21 cellular contexts compared by ENCODE assay signal in genomic region chr19:3433313-3433712, GRCh38. TPM values are rescaled to one million over a fixed set of nuclear protein-coding genes. Genes with fewer than 3 reads are reported as not detected.
DNase-seq lines count a peak whose midpoint lies in the region; ATAC-seq and TF ChIP-seq lines count a peak whose summit lies in the region.
"Had no signal": no experiment of that assay in that cellular context is flagged by ENCODE, and none has a peak within 500 bp of the region (broad histone marks: within the 10 kb centered on the region; RNA-seq: fewer than 3 reads in every experiment).

No MANE protein-coding gene starts in this region.

- H3K9ac ChIP-seq in skeletal muscle tissue (ENCODE audit: low read depth in 1 of 3, low read length in 3 of 3) = peak overlapping the region in 1 of 3 donors; percentile 40

- H3K4me1 ChIP-seq in right atrium auricular region (peaks cover 0 to 59% of the 10 kb centered on the region in 2 donors), left lung (peaks cover 26 to 58% of the 10 kb centered on the region in 2 donors), skeletal muscle tissue (ENCODE audit: control insufficient read depth in 3 of 3, insufficient read depth in 3 of 3, low read length in 3 of 3) (peaks cover 37 to 58% (median 43%) of the 10 kb centered on the region in 3 donors), vagina (peaks cover 54% of the 10 kb centered on the region)
- H3K4me1 ChIP-seq: SJCRH30 had no signal

- no peak overlapping the region for H3K4me3 ChIP-seq in right atrium auricular region
- H3K4me3 ChIP-seq in left lung = no peak overlapping the region
- H3K4me3 ChIP-seq in skeletal muscle tissue (ENCODE audit: low read length in 3 of 3) = no peak overlapping the region
- H3K4me3 ChIP-seq in vagina = no peak overlapping the region
- H3K4me3 ChIP-seq: SJCRH30 had no signal

- intact Hi-C loops in Right ventricle myocardium superior (cut with DNase I) = loop anchor here (5.0 kb wide), 1 partner anchor 106 kb away; no protein-coding TSS in a partner anchor
- intact Hi-C loops in left lung (cut with DNase I) = no loop called here
- intact Hi-C loops in vagina (cut with DNase I) = no loop called here

- DNase-seq in right atrium auricular region (ENCODE audit: low spot score) (no peak), Right ventricle myocardium superior (no peak), left lung (no peak), vagina (ENCODE audit: extremely low spot score in 2 of 2) (no peak), medulla oblongata (ENCODE audit: extremely low spot score) (no peak)
- DNase-seq: activated effector memory CD4-positive, alpha-beta T cell treated with Interleukin-2 at 50 U/mL for 16 hours; amygdala; IMR-90; NCI-H2029; NCI-H524; SJCRH30; stimulated activated CD4-positive, alpha-beta T cell treated with anti-CD3 and anti-CD28 coated beads, Interleukin-4, amount 100 ng/mL, for 1 hour; T-helper 2 cell; trophoblast cell had no signal

- H3K27ac ChIP-seq in right atrium auricular region (peak overlapping the region; percentile 87 to 89), left lung (peak overlapping the region; percentile 24 to 92), skeletal muscle tissue (ENCODE audit: low read depth, low read length) (peak overlapping the region; percentile 85), vagina (peak overlapping the region; percentile 94)
- H3K27ac ChIP-seq: SJCRH30 had no signal

- H3K9me3 ChIP-seq in right atrium auricular region (no peaks in the 10 kb centered on the region), left lung (no peaks in the 10 kb centered on the region), skeletal muscle tissue (ENCODE audit: control insufficient read depth in 3 of 3, low read length in 3 of 3) (no peaks in the 10 kb centered on the region), vagina (no peaks in the 10 kb centered on the region)
- H3K9me3 ChIP-seq: SJCRH30 had no signal

- peaks cover 56% of the 10 kb centered on the region for H3K36me3 ChIP-seq in right atrium auricular region
- peaks cover 0 to 66% of the 10 kb centered on the region in 2 donors for H3K36me3 ChIP-seq in left lung
- peaks cover 24 to 33% (median 28%) of the 10 kb centered on the region in 3 donors for H3K36me3 ChIP-seq in skeletal muscle tissue (ENCODE audit: control insufficient read depth in 3 of 3, insufficient read depth in 3 of 3, low read length in 3 of 3)
- H3K36me3 ChIP-seq in vagina = peaks cover 0 to 36% of the 10 kb centered on the region in 2 donors

- ATAC-seq in Right ventricle myocardium superior (ENCODE audit: poor library complexity) (no peak), left lung (no peak), HG03378 (IDR thresholded peaks at IDR 0.05; ENCODE audit: unreplicated experiment) (no peak), GM19467 (IDR thresholded peaks at IDR 0.05; ENCODE audit: unreplicated experiment) (no peak)
- ATAC-seq: activated CD4-positive, CD25-positive, alpha-beta regulatory T cell treated with anti-CD3 and anti-CD28 coated beads, Interleukin-2, amount 50 U/mL, for 24 hours had no signal

- no peaks in the 10 kb centered on the region for H3K27me3 ChIP-seq in right atrium auricular region
- no peaks in the 10 kb centered on the region for H3K27me3 ChIP-seq in left lung
- no peaks in the 10 kb centered on the region for H3K27me3 ChIP-seq in skeletal muscle tissue (ENCODE audit: control insufficient read depth in 3 of 3, insufficient read depth in 3 of 3, low read length in 3 of 3)
- H3K27me3 ChIP-seq in vagina = no peaks in the 10 kb centered on the region
- H3K27me3 ChIP-seq: SJCRH30 had no signal

- TF ChIP-seq CTCF in right atrium auricular region (IDR thresholded peaks at IDR 0.05) (no peak), left lung (IDR thresholded peaks at IDR 0.05) (no peak), vagina (IDR thresholded peaks at IDR 0.05) (no peak)

- no peak for TF ChIP-seq POLR2A in vagina (IDR thresholded peaks at IDR 0.05)

RNA-seq across cellular contexts. Expression of gene SMIM24, which starts 47.0 kb away (rescaled TPM):
- total RNA-seq in right atrium auricular region = not detected
- not detected for total RNA-seq in Right ventricle myocardium superior
- total RNA-seq in left lung = not detected
- not detected for total RNA-seq in skeletal muscle tissue
- not detected for total RNA-seq in vagina
- total RNA-seq: A673, IMR-90, neural crest cell, SJCRH30 had no signal

RNA-seq across cellular contexts. Expression of gene SMIM44, which starts 49.9 kb away (rescaled TPM):
- total RNA-seq in right atrium auricular region = not detected
- total RNA-seq in Right ventricle myocardium superior = not detected
- total RNA-seq in left lung = not detected
- not detected for total RNA-seq in skeletal muscle tissue
- not detected for total RNA-seq in vagina
- total RNA-seq: A673, IMR-90, mesenteric fat pad, neural crest cell, SJCRH30 had no signal
